In the genomic region with DNA sequence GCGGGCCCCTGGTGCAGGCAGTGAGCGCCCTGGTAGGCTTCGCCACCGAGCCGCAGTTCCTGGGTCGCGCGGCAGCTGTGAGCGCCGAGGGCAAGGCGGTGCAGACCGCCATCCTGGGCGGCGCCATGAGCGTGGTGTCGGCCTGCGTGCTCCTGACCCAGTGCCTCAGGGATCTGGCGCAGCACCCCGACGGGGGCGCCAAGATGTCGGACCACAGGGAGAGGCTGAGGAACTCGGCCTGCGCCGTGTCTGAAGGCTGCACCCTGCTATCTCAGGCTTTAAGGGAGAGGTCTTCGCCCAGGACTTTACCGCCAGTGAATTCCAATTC, we compare ENCODE assay signal across 1 cellular context.
TF ChIP-seq lines count a peak whose summit lies in the region.

No MANE protein-coding gene starts in this region.

TF ChIP-seq in HCT116, 20 proteins besides CTCF, POLR2A, EP300 and RAD21 (continued from another document):
- TF ChIP-seq, protein P1, sequence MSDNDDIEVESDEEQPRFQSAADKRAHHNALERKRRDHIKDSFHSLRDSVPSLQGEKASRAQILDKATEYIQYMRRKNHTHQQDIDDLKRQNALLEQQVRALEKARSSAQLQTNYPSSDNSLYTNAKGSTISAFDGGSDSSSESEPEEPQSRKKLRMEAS (IDR thresholded peaks at IDR 0.05) = no peak
- no peak for TF ChIP-seq EZH2 (IDR thresholded peaks at IDR 0.05)
- TF ChIP-seq POLR2AphosphoS5 (IDR thresholded peaks at IDR 0.05; ENCODE audit: low read depth, low read length) = no peak
- TF ChIP-seq FOSL1 (IDR thresholded peaks at IDR 0.05; ENCODE audit: low read depth) = no peak
- TF ChIP-seq, protein P2, sequence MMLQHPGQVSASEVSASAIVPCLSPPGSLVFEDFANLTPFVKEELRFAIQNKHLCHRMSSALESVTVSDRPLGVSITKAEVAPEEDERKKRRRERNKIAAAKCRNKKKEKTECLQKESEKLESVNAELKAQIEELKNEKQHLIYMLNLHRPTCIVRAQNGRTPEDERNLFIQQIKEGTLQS (IDR thresholded peaks at IDR 0.05) = no peak
- no peak for TF ChIP-seq EZH2phosphoT487 (IDR thresholded peaks at IDR 0.05; ENCODE audit: borderline replicate concordance)
- TF ChIP-seq EGR1 (IDR thresholded peaks at IDR 0.05; ENCODE audit: low read depth) = no peak
- TF ChIP-seq SIN3A (IDR thresholded peaks at IDR 0.05; ENCODE audit: low read depth) = no peak
- no peak for TF ChIP-seq SP1 (IDR thresholded peaks at IDR 0.05; ENCODE audit: low read depth)
- no peak for TF ChIP-seq JUND (IDR thresholded peaks at IDR 0.05)
TF ChIP-seq in HCT116: peak in this region for 0.
